ENCODE assay signal across 8 cellular contexts in genomic region chr1:183185941-183186490, GRCh38. TPM values are rescaled to one million over a fixed set of nuclear protein-coding genes. Genes with fewer than 3 reads are reported as not detected.
DNase-seq lines count a peak whose midpoint lies in the region; ATAC-seq and TF ChIP-seq lines count a peak whose summit lies in the region.

Gene LAMC2, plus strand, starts transcription at chr1:183186264. Its CDS starts 89 bp downstream, at chr1:183186353.

- H3K9me3 ChIP-seq in AG04450 (ENCODE audit: control insufficient read depth, insufficient read depth, low read length) (no peaks in the 10 kb centered on the region), breast epithelium (no peaks in the 10 kb centered on the region), thymus (ENCODE audit: control insufficient read depth) (no peaks in the 10 kb centered on the region)

- TF ChIP-seq CTCF in AG04450 (IDR thresholded peaks at IDR 0.05; ENCODE audit: low read depth, low read length) (peak; percentile 41), breast epithelium (IDR thresholded peaks at IDR 0.05) (peak in 1 of 3 donors; percentile 69)

- no peak for TF ChIP-seq POLR2A in breast epithelium (IDR thresholded peaks at IDR 0.05)

- H3K36me3 ChIP-seq in breast epithelium (no peaks in the 10 kb centered on the region), thymus (ENCODE audit: control insufficient read depth, insufficient read depth) (no peaks in the 10 kb centered on the region)

- peak within 1 kb of the TSS; percentile 42 for H3K4me3 ChIP-seq in AG04450 (ENCODE audit: low read depth, low read length)
- H3K4me3 ChIP-seq in breast epithelium: peak within 1 kb of the TSS in 2 of 3 donors; percentile 57 to 64
- peak within 1 kb of the TSS; percentile 41 for H3K4me3 ChIP-seq in thymus (ENCODE audit: low read length)

- WGBS in thymus: 11% methylated on average over 30 of the region's 30 CpGs

- DNase-seq in AG04450 (ENCODE audit: low read depth, low spot score): no peak
- DNase-seq in LoVo (ENCODE audit: low spot score): peak; percentile 93
- peak; percentile 71 to 84 for DNase-seq in breast epithelium (ENCODE audit: low spot score in 2 of 2)
- peak; percentile 78 to 79 for DNase-seq in left colon

- POLR2A ChIA-PET in AG04450 (lab: Yijun Ruan, JAX): no interaction called here

- ATAC-seq in left colon (peak; percentile 93), GM21717 (IDR thresholded peaks at IDR 0.05; ENCODE audit: unreplicated experiment) (no peak), HG02678 (IDR thresholded peaks at IDR 0.05; ENCODE audit: unreplicated experiment) (no peak), GM18861 (IDR thresholded peaks at IDR 0.05; ENCODE audit: unreplicated experiment) (no peak)

- CTCF ChIA-PET in AG04450 (lab: Charles Lee): no interaction called here

- H3K27me3 ChIP-seq in AG04450 (ENCODE audit: control insufficient read depth, insufficient read depth, low read length) (no peaks in the 10 kb centered on the region), breast epithelium (no peaks in the 10 kb centered on the region), thymus (ENCODE audit: control insufficient read depth, insufficient read depth) (no peaks in the 10 kb centered on the region)

- H3K27ac ChIP-seq in AG04450 (ENCODE audit: low read depth, low read length): no peak within 1 kb of the TSS
- H3K27ac ChIP-seq in breast epithelium: peak within 1 kb of the TSS; percentile 92 to 93
- H3K27ac ChIP-seq in thymus (ENCODE audit: low read depth): peak within 1 kb of the TSS; percentile 43

- intact Hi-C loops in breast epithelium (cut with DNase I; ENCODE audit: low total_unique reads) (no loop called here), left colon (cut with DNase I, micrococcal nuclease) (no loop called here)

- H3K4me1 ChIP-seq in breast epithelium (no peaks in the 10 kb centered on the region), thymus (ENCODE audit: control insufficient read depth, insufficient read depth, low read length) (no peaks in the 10 kb centered on the region)

RNA-seq across cellular contexts. Expression of gene LAMC2, which starts in this region (rescaled TPM):
- polyA plus RNA-seq in AG04450 (2011; rRNA removed): 1.5 and 1.6 TPM in 2 replicates
- polyA minus RNA-seq in AG04450 (2011; rRNA and poly(A)+ RNA removed): 1.4 and 1.9 TPM in 2 replicates
- 10 to 100 TPM in 2 of 3 donors, 1 to 10 TPM in 1; 3.0 to 20.3 (median 16.4) TPM for total RNA-seq in breast epithelium
- total RNA-seq in left colon: 10 to 100 TPM; 30.7 to 55.0 TPM
- polyA plus RNA-seq in thymus: 10.4 TPM
